ENCODE assay signal across 2 cellular contexts in genomic region chr6:116369540-116370327, GRCh38.
TF ChIP-seq lines count a peak whose summit lies in the region.

No MANE protein-coding gene starts in this region.

TF ChIP-seq in SK-N-SH, 30 proteins besides CTCF, POLR2A, EP300 and RAD21 (continued from another document):
- TF ChIP-seq, protein P1, sequence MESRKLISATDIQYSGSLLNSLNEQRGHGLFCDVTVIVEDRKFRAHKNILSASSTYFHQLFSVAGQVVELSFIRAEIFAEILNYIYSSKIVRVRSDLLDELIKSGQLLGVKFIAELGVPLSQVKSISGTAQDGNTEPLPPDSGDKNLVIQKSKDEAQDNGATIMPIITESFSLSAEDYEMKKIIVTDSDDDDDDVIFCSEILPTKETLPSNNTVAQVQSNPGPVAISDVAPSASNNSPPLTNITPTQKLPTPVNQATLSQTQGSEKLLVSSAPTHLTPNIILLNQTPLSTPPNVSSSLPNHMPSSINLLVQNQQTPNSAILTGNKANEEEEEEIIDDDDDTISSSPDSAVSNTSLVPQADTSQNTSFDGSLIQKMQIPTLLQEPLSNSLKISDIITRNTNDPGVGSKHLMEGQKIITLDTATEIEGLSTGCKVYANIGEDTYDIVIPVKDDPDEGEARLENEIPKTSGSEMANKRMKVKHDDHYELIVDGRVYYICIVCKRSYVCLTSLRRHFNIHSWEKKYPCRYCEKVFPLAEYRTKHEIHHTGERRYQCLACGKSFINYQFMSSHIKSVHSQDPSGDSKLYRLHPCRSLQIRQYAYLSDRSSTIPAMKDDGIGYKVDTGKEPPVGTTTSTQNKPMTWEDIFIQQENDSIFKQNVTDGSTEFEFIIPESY (IDR thresholded peaks at IDR 0.05; ENCODE audit: borderline replicate concordance, low read depth) = no peak
- TF ChIP-seq ELF1 (IDR thresholded peaks at IDR 0.05) = no peak
- no peak for TF ChIP-seq IRF3 (IDR thresholded peaks at IDR 0.05; ENCODE audit: low read depth, low read length)
- TF ChIP-seq USF1 (IDR thresholded peaks at IDR 0.05; ENCODE audit: borderline replicate concordance, low read depth) = no peak
- TF ChIP-seq SIN3A (IDR thresholded peaks at IDR 0.05; ENCODE audit: borderline replicate concordance, low read depth, low read length) = no peak
- TF ChIP-seq, protein P2, sequence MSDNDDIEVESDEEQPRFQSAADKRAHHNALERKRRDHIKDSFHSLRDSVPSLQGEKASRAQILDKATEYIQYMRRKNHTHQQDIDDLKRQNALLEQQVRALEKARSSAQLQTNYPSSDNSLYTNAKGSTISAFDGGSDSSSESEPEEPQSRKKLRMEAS (IDR thresholded peaks at IDR 0.05; ENCODE audit: low read depth) = no peak
- TF ChIP-seq, protein P3, sequence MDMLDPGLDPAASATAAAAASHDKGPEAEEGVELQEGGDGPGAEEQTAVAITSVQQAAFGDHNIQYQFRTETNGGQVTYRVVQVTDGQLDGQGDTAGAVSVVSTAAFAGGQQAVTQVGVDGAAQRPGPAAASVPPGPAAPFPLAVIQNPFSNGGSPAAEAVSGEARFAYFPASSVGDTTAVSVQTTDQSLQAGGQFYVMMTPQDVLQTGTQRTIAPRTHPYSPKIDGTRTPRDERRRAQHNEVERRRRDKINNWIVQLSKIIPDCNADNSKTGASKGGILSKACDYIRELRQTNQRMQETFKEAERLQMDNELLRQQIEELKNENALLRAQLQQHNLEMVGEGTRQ (IDR thresholded peaks at IDR 0.05; ENCODE audit: borderline replicate concordance, low read depth, low read length) = no peak
- TF ChIP-seq NRF1 (IDR thresholded peaks at IDR 0.05; ENCODE audit: low read depth, low read length) = no peak
- no peak for TF ChIP-seq SMC3 (IDR thresholded peaks at IDR 0.05; ENCODE audit: low read depth, low read length)
- TF ChIP-seq MXI1 (IDR thresholded peaks at IDR 0.05; ENCODE audit: low read depth, low read length) = no peak
- TF ChIP-seq YY1 (IDR thresholded peaks at IDR 0.05; ENCODE audit: low read depth) = no peak
- no peak for TF ChIP-seq CHD2 (IDR thresholded peaks at IDR 0.05; ENCODE audit: low read length, partially characterized antibody)
- no peak for TF ChIP-seq GABPA (IDR thresholded peaks at IDR 0.05; ENCODE audit: low read depth)

TF ChIP-seq in SK-N-SH treated with all-trans-retinoic acid at 6 μM for 48 hours, 23 proteins besides CTCF, POLR2A, EP300 and RAD21 (continued from another document):
- TF ChIP-seq, protein P4, sequence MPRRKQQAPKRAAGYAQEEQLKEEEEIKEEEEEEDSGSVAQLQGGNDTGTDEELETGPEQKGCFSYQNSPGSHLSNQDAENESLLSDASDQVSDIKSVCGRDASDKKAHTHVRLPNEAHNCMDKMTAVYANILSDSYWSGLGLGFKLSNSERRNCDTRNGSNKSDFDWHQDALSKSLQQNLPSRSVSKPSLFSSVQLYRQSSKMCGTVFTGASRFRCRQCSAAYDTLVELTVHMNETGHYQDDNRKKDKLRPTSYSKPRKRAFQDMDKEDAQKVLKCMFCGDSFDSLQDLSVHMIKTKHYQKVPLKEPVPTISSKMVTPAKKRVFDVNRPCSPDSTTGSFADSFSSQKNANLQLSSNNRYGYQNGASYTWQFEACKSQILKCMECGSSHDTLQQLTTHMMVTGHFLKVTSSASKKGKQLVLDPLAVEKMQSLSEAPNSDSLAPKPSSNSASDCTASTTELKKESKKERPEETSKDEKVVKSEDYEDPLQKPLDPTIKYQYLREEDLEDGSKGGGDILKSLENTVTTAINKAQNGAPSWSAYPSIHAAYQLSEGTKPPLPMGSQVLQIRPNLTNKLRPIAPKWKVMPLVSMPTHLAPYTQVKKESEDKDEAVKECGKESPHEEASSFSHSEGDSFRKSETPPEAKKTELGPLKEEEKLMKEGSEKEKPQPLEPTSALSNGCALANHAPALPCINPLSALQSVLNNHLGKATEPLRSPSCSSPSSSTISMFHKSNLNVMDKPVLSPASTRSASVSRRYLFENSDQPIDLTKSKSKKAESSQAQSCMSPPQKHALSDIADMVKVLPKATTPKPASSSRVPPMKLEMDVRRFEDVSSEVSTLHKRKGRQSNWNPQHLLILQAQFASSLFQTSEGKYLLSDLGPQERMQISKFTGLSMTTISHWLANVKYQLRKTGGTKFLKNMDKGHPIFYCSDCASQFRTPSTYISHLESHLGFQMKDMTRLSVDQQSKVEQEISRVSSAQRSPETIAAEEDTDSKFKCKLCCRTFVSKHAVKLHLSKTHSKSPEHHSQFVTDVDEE (CRISPR knock-in tag; IDR thresholded peaks at IDR 0.05) = no peak
- TF ChIP-seq ZFP3 (CRISPR knock-in tag; IDR thresholded peaks at IDR 0.05) = no peak
- TF ChIP-seq ESRRG (CRISPR knock-in tag; IDR thresholded peaks at IDR 0.05) = no peak
- no peak for TF ChIP-seq ZC3H10 (CRISPR knock-in tag; IDR thresholded peaks at IDR 0.05)
- TF ChIP-seq ARNTL (CRISPR knock-in tag; IDR thresholded peaks at IDR 0.05; ENCODE audit: borderline replicate concordance, low read depth) = no peak
- TF ChIP-seq ISL1 (CRISPR knock-in tag; IDR thresholded peaks at IDR 0.05) = no peak
- TF ChIP-seq, protein P5, sequence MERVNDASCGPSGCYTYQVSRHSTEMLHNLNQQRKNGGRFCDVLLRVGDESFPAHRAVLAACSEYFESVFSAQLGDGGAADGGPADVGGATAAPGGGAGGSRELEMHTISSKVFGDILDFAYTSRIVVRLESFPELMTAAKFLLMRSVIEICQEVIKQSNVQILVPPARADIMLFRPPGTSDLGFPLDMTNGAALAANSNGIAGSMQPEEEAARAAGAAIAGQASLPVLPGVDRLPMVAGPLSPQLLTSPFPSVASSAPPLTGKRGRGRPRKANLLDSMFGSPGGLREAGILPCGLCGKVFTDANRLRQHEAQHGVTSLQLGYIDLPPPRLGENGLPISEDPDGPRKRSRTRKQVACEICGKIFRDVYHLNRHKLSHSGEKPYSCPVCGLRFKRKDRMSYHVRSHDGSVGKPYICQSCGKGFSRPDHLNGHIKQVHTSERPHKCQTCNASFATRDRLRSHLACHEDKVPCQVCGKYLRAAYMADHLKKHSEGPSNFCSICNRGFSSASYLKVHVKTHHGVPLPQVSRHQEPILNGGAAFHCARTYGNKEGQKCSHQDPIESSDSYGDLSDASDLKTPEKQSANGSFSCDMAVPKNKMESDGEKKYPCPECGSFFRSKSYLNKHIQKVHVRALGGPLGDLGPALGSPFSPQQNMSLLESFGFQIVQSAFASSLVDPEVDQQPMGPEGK (CRISPR knock-in tag; IDR thresholded peaks at IDR 0.05; ENCODE audit: borderline replicate concordance) = no peak
- no peak for TF ChIP-seq CSDC2 (CRISPR knock-in tag; IDR thresholded peaks at IDR 0.05)
- TF ChIP-seq TCF4 (CRISPR knock-in tag; IDR thresholded peaks at IDR 0.05; ENCODE audit: borderline replicate concordance) = no peak
- TF ChIP-seq BACH2 (CRISPR knock-in tag; IDR thresholded peaks at IDR 0.05; ENCODE audit: borderline replicate concordance) = no peak
- TF ChIP-seq, protein P6, sequence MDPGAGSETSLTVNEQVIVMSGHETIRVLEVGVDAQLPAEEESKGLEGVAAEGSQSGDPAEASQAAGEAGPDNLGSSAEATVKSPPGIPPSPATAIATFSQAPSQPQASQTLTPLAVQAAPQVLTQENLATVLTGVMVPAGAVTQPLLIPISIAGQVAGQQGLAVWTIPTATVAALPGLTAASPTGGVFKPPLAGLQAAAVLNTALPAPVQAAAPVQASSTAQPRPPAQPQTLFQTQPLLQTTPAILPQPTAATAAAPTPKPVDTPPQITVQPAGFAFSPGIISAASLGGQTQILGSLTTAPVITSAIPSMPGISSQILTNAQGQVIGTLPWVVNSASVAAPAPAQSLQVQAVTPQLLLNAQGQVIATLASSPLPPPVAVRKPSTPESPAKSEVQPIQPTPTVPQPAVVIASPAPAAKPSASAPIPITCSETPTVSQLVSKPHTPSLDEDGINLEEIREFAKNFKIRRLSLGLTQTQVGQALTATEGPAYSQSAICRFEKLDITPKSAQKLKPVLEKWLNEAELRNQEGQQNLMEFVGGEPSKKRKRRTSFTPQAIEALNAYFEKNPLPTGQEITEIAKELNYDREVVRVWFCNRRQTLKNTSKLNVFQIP (CRISPR knock-in tag; IDR thresholded peaks at IDR 0.05; ENCODE audit: borderline replicate concordance, low read depth) = no peak
- no peak for TF ChIP-seq SNAI2 (CRISPR knock-in tag; IDR thresholded peaks at IDR 0.05)
- no peak for TF ChIP-seq ZNF8 (CRISPR knock-in tag; IDR thresholded peaks at IDR 0.05)
- no peak for TF ChIP-seq RARB (CRISPR knock-in tag; IDR thresholded peaks at IDR 0.05)
- TF ChIP-seq OSR1 (CRISPR knock-in tag; IDR thresholded peaks at IDR 0.05) = no peak
